21 cellular contexts compared by ENCODE assay signal in the genomic region with DNA sequence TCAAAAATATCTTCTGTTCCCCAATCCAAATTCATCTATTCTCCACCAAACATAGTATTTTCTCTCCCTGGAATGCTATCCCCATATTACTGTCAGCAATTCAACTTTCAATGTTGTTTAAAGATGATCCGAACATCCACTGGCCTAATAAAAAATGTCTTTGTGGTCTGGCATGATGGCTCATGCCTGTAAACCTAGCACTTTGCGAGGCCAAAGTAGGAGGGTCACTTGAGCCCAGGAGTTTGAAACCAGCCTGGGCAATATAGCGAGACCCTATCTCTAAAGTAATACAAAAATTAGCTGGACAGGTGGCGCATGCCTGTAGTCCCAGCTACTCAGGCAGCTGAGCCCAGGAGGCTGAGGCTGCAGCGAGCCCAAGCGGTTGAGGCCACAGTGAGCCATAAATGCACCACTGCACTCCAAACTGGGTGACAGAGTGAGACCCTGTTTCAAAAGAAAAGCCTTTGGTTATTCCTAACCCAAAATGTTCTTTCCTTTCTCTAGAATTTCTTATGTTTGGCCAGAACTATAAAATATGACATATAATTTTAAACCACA.
"Had no signal": no experiment of that assay in that cellular context is flagged by ENCODE, and none has a peak within 500 bp of the region (broad histone marks: within the 10 kb centered on the region; RNA-seq: fewer than 3 reads in every experiment).

No MANE protein-coding gene starts in this region.

- H3K27me3 Mint-ChIP-seq: activated CD4-positive, alpha-beta T cell treated with anti-CD3 and anti-CD28 coated beads, Interleukin-2, amount 10 ng/mL, durations not matched to agents 24 days and 14 days; activated naive CD4-positive, alpha-beta T cell treated with anti-CD3 and anti-CD28 coated beads, Interleukin-2, amount 50 U/mL, for 24 hours had no signal

- H3K9me3 Mint-ChIP-seq: activated CD4-positive, alpha-beta T cell treated with anti-CD3 and anti-CD28 coated beads, Interleukin-2, amount 10 ng/mL, durations not matched to agents 24 days and 14 days; activated naive CD4-positive, alpha-beta T cell treated with anti-CD3 and anti-CD28 coated beads, Interleukin-2, amount 50 U/mL, for 24 hours had no signal

- FAIRE-seq: endothelial cell of umbilical vein, TTC549 had no signal

- H3K36me3 ChIP-seq: ovary, sigmoid colon, transverse colon had no signal

- H3K4me3 ChIP-seq: body of pancreas, coronary artery, ovary, sigmoid colon, transverse colon had no signal

- H3K9me3 ChIP-seq: body of pancreas, ovary, sigmoid colon, transverse colon had no signal

- H3K27ac ChIP-seq: body of pancreas, coronary artery, ovary, sigmoid colon had no signal

- H3K27ac Mint-ChIP-seq: activated CD4-positive, alpha-beta T cell treated with anti-CD3 and anti-CD28 coated beads, Interleukin-2, amount 10 ng/mL, durations not matched to agents 24 days and 14 days; activated CD8-positive, alpha-beta T cell treated with anti-CD3 and anti-CD28 coated beads, Interleukin-2, amount 10 ng/mL, durations not matched to agents 7 days and 5 days had no signal

- ATAC-seq: activated CD8-positive, alpha-beta T cell treated with anti-CD3 and anti-CD28 coated beads, Interleukin-2, amount 10 ng/mL, durations not matched to agents 7 days and 5 days; body of pancreas; left ventricle myocardium superior had no signal

- DNase-seq: activated CD4-positive, alpha-beta T cell treated with anti-CD3 and anti-CD28 coated beads, Interleukin-2, amount 10 ng/mL, durations not matched to agents 24 days and 14 days; activated CD4-positive, CD25-positive, alpha-beta regulatory T cell; activated CD8-positive, alpha-beta memory T cell treated with anti-CD3 and anti-CD28 coated beads, Interleukin-2, amount 50 U/mL, for 4 hours; activated CD8-positive, alpha-beta T cell treated with anti-CD3 and anti-CD28 coated beads, Interleukin-2, amount 10 ng/mL, durations not matched to agents 7 days and 5 days; activated effector memory CD4-positive, alpha-beta T cell treated with anti-CD3 and anti-CD28 coated beads, Interleukin-2, amount 50 U/mL, for 16 hours; activated T-cell treated with anti-CD3 and anti-CD28 coated beads, Interleukin-2, amount 50 U/mL, for 48 hours; amniotic stem cell; body of pancreas; central memory CD4-positive, alpha-beta T cell; effector CD4-positive, alpha-beta T cell; left ventricle myocardium superior; mesenchymal stem cell; ovary; sigmoid colon; stimulated activated CD4-positive, alpha-beta T cell treated with anti-CD3 and anti-CD28 coated beads, Interleukin-1b, Interleukin-23, amount 100 ng/mL, for 48 hours; T-helper 2 cell; transverse colon had no signal

- H3K4me3 Mint-ChIP-seq: activated CD4-positive, alpha-beta T cell treated with anti-CD3 and anti-CD28 coated beads, Interleukin-2, amount 10 ng/mL, durations not matched to agents 24 days and 14 days; activated CD8-positive, alpha-beta T cell treated with anti-CD3 and anti-CD28 coated beads, Interleukin-2, amount 10 ng/mL, durations not matched to agents 7 days and 5 days; activated naive CD4-positive, alpha-beta T cell treated with anti-CD3 and anti-CD28 coated beads, Interleukin-2, amount 50 U/mL, for 24 hours had no signal

- H3K27me3 ChIP-seq: body of pancreas, ovary, sigmoid colon, transverse colon had no signal
